ENCODE assay signal across 21 cellular contexts in genomic region chr10:123747426-123747825, GRCh38.
"Had no signal": no experiment of that assay in that cellular context is flagged by ENCODE, and none has a peak within 500 bp of the region (broad histone marks: within the 10 kb centered on the region; RNA-seq: fewer than 3 reads in every experiment).

No MANE protein-coding gene starts in this region.

- H3K4me3 ChIP-seq: coronary artery, dorsolateral prefrontal cortex, esophagus squamous epithelium, gastrocnemius medialis, heart right ventricle, left lung, lower lobe of right lung, mucosa of descending colon had no signal

- H3K27ac ChIP-seq: coronary artery, dorsolateral prefrontal cortex, epithelial cell of prostate, esophagus squamous epithelium, gastrocnemius medialis, heart right ventricle, left lung, lower lobe of right lung had no signal

- H3K36me3 ChIP-seq: esophagus squamous epithelium, gastrocnemius medialis, heart right ventricle, left lung, lower lobe of right lung had no signal

- H3K4me1 ChIP-seq: gastrocnemius medialis, left lung, lower lobe of right lung had no signal

- H3K27me3 ChIP-seq: gastrocnemius medialis had no signal

- H3K9me3 ChIP-seq: esophagus squamous epithelium, gastrocnemius medialis, lower lobe of right lung, mucosa of descending colon had no signal

- DNase-seq: dermis blood vessel endothelial cell; dorsolateral prefrontal cortex; effector CD8-positive, alpha-beta T cell; effector memory CD8-positive, alpha-beta T cell; erythroblast; esophagus squamous epithelium; foreskin fibroblast; foreskin melanocyte; gastrocnemius medialis; glutamatergic neuron; head of caudate nucleus; heart right ventricle; hippocampal formation; left cardiac atrium; left lung; left ventricle myocardium superior; lower lobe of right lung; mucosa of descending colon had no signal

- ATAC-seq: effector memory CD8-positive, alpha-beta T cell; esophagus mucosa; gastrocnemius medialis; heart right ventricle; left cardiac atrium; left lung; left ventricle myocardium superior; lower lobe of right lung; mucosa of descending colon had no signal
